In the genomic region with DNA sequence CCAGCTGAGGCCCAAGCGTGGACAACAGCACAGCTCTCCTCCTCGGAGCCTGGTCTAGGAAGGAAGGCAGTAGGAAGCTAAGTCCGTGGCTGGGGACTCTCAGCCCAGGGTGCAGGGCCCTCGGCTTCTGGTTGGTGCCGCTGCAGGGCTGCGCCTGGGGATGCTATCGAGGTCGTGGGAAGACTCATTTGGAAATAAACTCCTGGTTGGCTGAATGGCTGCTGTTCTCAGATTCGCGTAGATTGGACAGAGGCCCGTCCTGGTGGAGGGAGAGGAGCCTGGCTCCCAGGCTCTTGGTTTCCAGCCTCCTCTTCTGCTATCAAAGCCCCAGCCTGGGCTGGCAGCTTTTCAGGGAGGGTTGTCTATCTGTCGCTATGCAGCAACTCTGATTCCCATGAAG, we compare ENCODE assay signal across 2 cellular contexts.
TF ChIP-seq lines count a peak whose summit lies in the region.

No MANE protein-coding gene starts in this region.

TF ChIP-seq in liver, 16 proteins besides CTCF, POLR2A, EP300 and RAD21 (continued from another document):
- TF ChIP-seq REST (IDR thresholded peaks at IDR 0.05): no peak
- no peak for TF ChIP-seq ATF3 (IDR thresholded peaks at IDR 0.05)
- TF ChIP-seq HNF4G (IDR thresholded peaks at IDR 0.05): no peak
- no peak for TF ChIP-seq SP1 (IDR thresholded peaks at IDR 0.05)
- no peak for TF ChIP-seq TAF1 (conservative IDR thresholded peaks at IDR 0.05)
- TF ChIP-seq FOXA1 (IDR thresholded peaks at IDR 0.05): no peak
- TF ChIP-seq FOXA2 (IDR thresholded peaks at IDR 0.05): no peak
- TF ChIP-seq GABPA (IDR thresholded peaks at IDR 0.05 in 1 of 2, conservative IDR thresholded peaks at IDR 0.05 in 1 of 2): no peak
- TF ChIP-seq EGR1 (IDR thresholded peaks at IDR 0.05; ENCODE audit: low read depth in 2 of 2): no peak
- TF ChIP-seq ZBTB33 (IDR thresholded peaks at IDR 0.05): no peak
- TF ChIP-seq NR2F2 (IDR thresholded peaks at IDR 0.05): no peak
TF ChIP-seq in liver: peak in this region for 0.

TF ChIP-seq in HepG2, 621 proteins besides CTCF, POLR2A, EP300 and RAD21 (continued from another document):
- TF ChIP-seq, protein P1, sequence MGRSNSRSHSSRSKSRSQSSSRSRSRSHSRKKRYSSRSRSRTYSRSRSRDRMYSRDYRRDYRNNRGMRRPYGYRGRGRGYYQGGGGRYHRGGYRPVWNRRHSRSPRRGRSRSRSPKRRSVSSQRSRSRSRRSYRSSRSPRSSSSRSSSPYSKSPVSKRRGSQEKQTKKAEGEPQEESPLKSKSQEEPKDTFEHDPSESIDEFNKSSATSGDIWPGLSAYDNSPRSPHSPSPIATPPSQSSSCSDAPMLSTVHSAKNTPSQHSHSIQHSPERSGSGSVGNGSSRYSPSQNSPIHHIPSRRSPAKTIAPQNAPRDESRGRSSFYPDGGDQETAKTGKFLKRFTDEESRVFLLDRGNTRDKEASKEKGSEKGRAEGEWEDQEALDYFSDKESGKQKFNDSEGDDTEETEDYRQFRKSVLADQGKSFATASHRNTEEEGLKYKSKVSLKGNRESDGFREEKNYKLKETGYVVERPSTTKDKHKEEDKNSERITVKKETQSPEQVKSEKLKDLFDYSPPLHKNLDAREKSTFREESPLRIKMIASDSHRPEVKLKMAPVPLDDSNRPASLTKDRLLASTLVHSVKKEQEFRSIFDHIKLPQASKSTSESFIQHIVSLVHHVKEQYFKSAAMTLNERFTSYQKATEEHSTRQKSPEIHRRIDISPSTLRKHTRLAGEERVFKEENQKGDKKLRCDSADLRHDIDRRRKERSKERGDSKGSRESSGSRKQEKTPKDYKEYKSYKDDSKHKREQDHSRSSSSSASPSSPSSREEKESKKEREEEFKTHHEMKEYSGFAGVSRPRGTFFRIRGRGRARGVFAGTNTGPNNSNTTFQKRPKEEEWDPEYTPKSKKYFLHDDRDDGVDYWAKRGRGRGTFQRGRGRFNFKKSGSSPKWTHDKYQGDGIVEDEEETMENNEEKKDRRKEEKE (IDR thresholded peaks at IDR 0.05): no peak
- no peak for TF ChIP-seq KLF13 (CRISPR knock-in tag; IDR thresholded peaks at IDR 0.05)
- TF ChIP-seq SOX13 (IDR thresholded peaks at IDR 0.05): no peak
- TF ChIP-seq SOX13 (CRISPR knock-in tag; conservative IDR thresholded peaks at IDR 0.05 in 1 of 2, IDR thresholded peaks at IDR 0.05 in 1 of 2): no peak
- TF ChIP-seq LCORL (IDR thresholded peaks at IDR 0.05): no peak
- no peak for TF ChIP-seq LCORL (CRISPR knock-in tag; IDR thresholded peaks at IDR 0.05)
- no peak for TF ChIP-seq MTF2 (CRISPR knock-in tag; IDR thresholded peaks at IDR 0.05; ENCODE audit: borderline replicate concordance)
- TF ChIP-seq MAFK (conservative IDR thresholded peaks at IDR 0.05 in 1 of 2, IDR thresholded peaks at IDR 0.05 in 1 of 2; ENCODE audit: low read length in 2 of 2): no peak
- TF ChIP-seq, protein P2, sequence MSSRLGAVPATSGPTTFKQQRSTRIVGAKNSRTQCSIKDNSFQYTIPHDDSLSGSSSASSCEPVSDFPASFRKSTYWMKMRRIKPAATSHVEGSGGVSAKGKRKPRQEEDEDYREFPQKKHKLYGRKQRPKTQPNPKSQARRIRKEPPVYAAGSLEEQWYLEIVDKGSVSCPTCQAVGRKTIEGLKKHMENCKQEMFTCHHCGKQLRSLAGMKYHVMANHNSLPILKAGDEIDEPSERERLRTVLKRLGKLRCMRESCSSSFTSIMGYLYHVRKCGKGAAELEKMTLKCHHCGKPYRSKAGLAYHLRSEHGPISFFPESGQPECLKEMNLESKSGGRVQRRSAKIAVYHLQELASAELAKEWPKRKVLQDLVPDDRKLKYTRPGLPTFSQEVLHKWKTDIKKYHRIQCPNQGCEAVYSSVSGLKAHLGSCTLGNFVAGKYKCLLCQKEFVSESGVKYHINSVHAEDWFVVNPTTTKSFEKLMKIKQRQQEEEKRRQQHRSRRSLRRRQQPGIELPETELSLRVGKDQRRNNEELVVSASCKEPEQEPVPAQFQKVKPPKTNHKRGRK (CRISPR knock-in tag; IDR thresholded peaks at IDR 0.05): no peak
- no peak for TF ChIP-seq POLR2G (IDR thresholded peaks at IDR 0.05; ENCODE audit: low read depth, low read length)
- TF ChIP-seq MAFG (CRISPR knock-in tag; IDR thresholded peaks at IDR 0.05): no peak
- no peak for TF ChIP-seq SPEN (CRISPR knock-in tag; IDR thresholded peaks at IDR 0.05; ENCODE audit: low read depth)
- TF ChIP-seq SUZ12 (IDR thresholded peaks at IDR 0.05; ENCODE audit: low read depth, low read length): no peak
